19 cellular contexts compared by ENCODE assay signal in genomic region chr6:128303870-128304269, GRCh38.
"Had no signal": no experiment of that assay in that cellular context is flagged by ENCODE, and none has a peak within 500 bp of the region (broad histone marks: within the 10 kb centered on the region; RNA-seq: fewer than 3 reads in every experiment).

No MANE protein-coding gene starts in this region.

- H3K36me3 ChIP-seq: ascending aorta, lower lobe of right lung, thoracic aorta, upper lobe of left lung had no signal

- ATAC-seq: activated CD4-positive, CD25-positive, alpha-beta regulatory T cell treated with anti-CD3 and anti-CD28 coated beads, Interleukin-2, amount 50 U/mL, for 24 hours; activated naive CD8-positive, alpha-beta T cell treated with anti-CD3 and anti-CD28 coated beads, Interleukin-2, amount 50 U/mL, for 24 hours; lower lobe of right lung; naive thymus-derived CD8-positive, alpha-beta T cell; stimulated activated naive B cell treated with anti-CD40 and anti-IgM and Interleukin-4, amounts not matched to agents 10 μg/mL and 1 μg/mL and 100 μg/mL, for 72 hours had no signal

- DNase-seq: activated CD4-positive, alpha-beta T cell treated with anti-CD3 and anti-CD28 coated beads, Interleukin-2, amount 10 ng/mL, durations not matched to agents 7 days and 5 days; activated CD8-positive, alpha-beta memory T cell treated with anti-CD3 and anti-CD28 coated beads, Interleukin-2, amount 50 U/mL, for 4 hours; activated effector memory CD4-positive, alpha-beta T cell treated with Interleukin-2 at 50 U/mL for 16 hours; activated naive CD4-positive, alpha-beta T cell treated with anti-CD3 and anti-CD28 coated beads, Interleukin-2, amount 10 ng/mL, durations not matched to agents 7 days and 5 days; activated naive CD8-positive, alpha-beta T cell treated with anti-CD3 and anti-CD28 coated beads, Interleukin-2, amount 50 U/mL, for 24 hours; activated T-cell treated with anti-CD3 and anti-CD28 coated beads, Interleukin-2, amount 50 U/mL, for 48 hours; cortex of kidney; erythroblast; islet precursor cell; lower lobe of right lung; naive thymus-derived CD8-positive, alpha-beta T cell; stimulated activated naive B cell treated with anti-CD40 and anti-IgM and Interleukin-4, amounts not matched to agents 10 μg/mL and 1 μg/mL and 100 μg/mL, for 72 hours; upper lobe of left lung had no signal

- H3K9ac ChIP-seq: parathyroid adenoma had no signal

- H3K4me2 ChIP-seq: hepatocyte had no signal

- H3K79me2 ChIP-seq: parathyroid adenoma had no signal

- H3K4me1 ChIP-seq: ascending aorta, lower lobe of right lung, parathyroid adenoma, upper lobe of left lung had no signal

- H3K9me3 ChIP-seq: ascending aorta, lower lobe of right lung, thoracic aorta, upper lobe of left lung had no signal

- FAIRE-seq: endometrium had no signal

- H2AFZ ChIP-seq: hepatocyte, parathyroid adenoma had no signal

- H3K27me3 ChIP-seq: ascending aorta, hepatocyte, upper lobe of left lung had no signal

- H3K27ac ChIP-seq: ascending aorta, hepatocyte, lower lobe of right lung, parathyroid adenoma, thoracic aorta, upper lobe of left lung had no signal

- H3K4me3 ChIP-seq: ascending aorta, hepatocyte, lower lobe of right lung, thoracic aorta, upper lobe of left lung had no signal
